30 cellular contexts compared by ENCODE assay signal in the genomic region with DNA sequence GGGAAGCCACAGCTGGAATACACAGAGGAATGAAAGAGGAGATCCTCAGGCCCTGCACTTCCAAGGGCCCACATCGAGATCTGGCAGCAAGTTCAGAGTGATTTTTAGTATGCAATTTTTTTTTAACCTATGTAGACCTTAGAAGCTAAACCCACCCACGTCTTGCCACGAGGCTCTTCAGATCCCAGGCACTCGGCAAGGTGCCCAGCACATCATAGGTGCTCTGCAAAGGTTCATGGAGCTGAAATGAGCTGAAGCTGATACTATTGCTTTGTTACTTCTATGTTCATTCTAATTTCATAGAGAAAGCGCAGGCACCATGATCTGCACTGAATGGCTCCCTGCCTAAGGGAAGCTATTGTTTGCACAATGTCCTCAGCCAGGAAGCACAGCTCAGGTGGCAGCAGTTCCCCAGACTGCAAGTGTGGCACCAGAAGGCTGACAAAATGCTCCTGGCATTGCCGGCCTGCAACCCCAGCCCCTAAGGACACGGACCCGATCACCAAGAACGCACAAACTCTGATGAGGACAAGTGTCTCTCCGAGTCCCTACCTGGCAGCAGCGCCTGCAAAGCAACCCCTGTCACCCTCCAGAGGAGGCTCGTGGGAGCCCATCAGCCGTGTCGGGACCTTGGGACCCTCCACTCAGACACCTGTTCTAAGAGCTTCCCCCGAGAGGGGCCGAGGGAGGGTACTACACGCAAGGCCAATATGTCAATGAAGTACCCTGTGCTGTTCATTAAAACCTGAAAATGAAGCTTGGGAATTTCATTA.
A peak's percentile ranks its signal among the peaks of the same experiment; 100 is the strongest.
DNase-seq lines count a peak whose midpoint lies in the region; ATAC-seq, FAIRE-seq and TF ChIP-seq lines count a peak whose summit lies in the region.
"Had no signal": no experiment of that assay in that cellular context is flagged by ENCODE, and none has a peak within 500 bp of the region (broad histone marks: within the 10 kb centered on the region; RNA-seq: fewer than 3 reads in every experiment).

No MANE protein-coding gene starts in this region.

- H3K36me3 ChIP-seq in right lobe of liver: no peaks in the 10 kb centered on the region
- H3K36me3 ChIP-seq in HepG2 (replicated peaks in 1 of 2; ENCODE audit: control insufficient read depth in 1 of 2, insufficient read depth in 2 of 2, low read length in 2 of 2): no peaks in the 10 kb centered on the region
- H3K36me3 ChIP-seq in hepatocyte (replicated peaks; ENCODE audit: insufficient read depth, low read depth): no peaks in the 10 kb centered on the region
- H3K36me3 ChIP-seq: left ventricle myocardium inferior, right atrium auricular region, upper lobe of left lung, WERI-Rb-1 had no signal

- H3K9ac ChIP-seq in HepG2 (ENCODE audit: insufficient read depth, low read depth, low read length): no peak overlapping the region

- BruUV-seq in HepG2 (replicated peaks; lab: Mats Ljungman, UMichigan): no TSS peak

- H3K4me3 ChIP-seq in right lobe of liver (no peak overlapping the region), HepG2 (replicated peaks in 1 of 3; ENCODE audit: insufficient read depth in 1 of 3, low read depth in 2 of 3, low read length in 3 of 3) (no peak overlapping the region), LNCaP clone FGC (ENCODE audit: low read depth, low read length) (no peak overlapping the region), hepatocyte (no peak overlapping the region)
- H3K4me3 ChIP-seq: left ventricle myocardium inferior, right atrium auricular region, upper lobe of left lung had no signal

- no peak for ATAC-seq in right lobe of liver
- no peak for ATAC-seq in HepG2
- ATAC-seq in GM18909 (IDR thresholded peaks at IDR 0.05; ENCODE audit: poor library complexity, unreplicated experiment): no peak
- ATAC-seq: activated T-cell treated with anti-CD3 and anti-CD28 coated beads, Interleukin-2, amount 50 U/mL, for 72 hours; naive thymus-derived CD4-positive, alpha-beta T cell; stimulated activated effector memory CD8-positive, alpha-beta T cell treated with anti-CD3 and anti-CD28 coated beads, Interleukin-12 subunit alpha, Interleukin-12 subunit beta, amount 100 ng/mL, for 72 hours had no signal

- no peak for TF ChIP-seq RAD21 in HepG2 (CRISPR knock-in tag; IDR thresholded peaks at IDR 0.05)

- H3K79me2 ChIP-seq in HepG2 (ENCODE audit: insufficient read depth, low read length) (no peaks in the 10 kb centered on the region), hepatocyte (no peaks in the 10 kb centered on the region)

- H3K4me1 ChIP-seq in right lobe of liver: no peaks in the 10 kb centered on the region
- no peaks in the 10 kb centered on the region for H3K4me1 ChIP-seq in HepG2 (ENCODE audit: insufficient read depth, low read length)
- H3K4me1 ChIP-seq in hepatocyte (ENCODE audit: insufficient read depth): peaks cover 20% of the 10 kb centered on the region
- H3K4me1 ChIP-seq: left ventricle myocardium inferior, upper lobe of left lung had no signal

- no peak for TF ChIP-seq CTCF in right lobe of liver (IDR thresholded peaks at IDR 0.05)
- TF ChIP-seq CTCF in HepG2 (CRISPR knock-in tag; IDR thresholded peaks at IDR 0.05): no peak
- TF ChIP-seq CTCF in LNCaP clone FGC (IDR thresholded peaks at IDR 0.05; ENCODE audit: control insufficient read depth, extremely low read depth, insufficient read depth): no peak
- TF ChIP-seq CTCF in hepatocyte (IDR thresholded peaks at IDR 0.05; ENCODE audit: poor library complexity): no peak

- H3K27ac ChIP-seq in right lobe of liver: no peak overlapping the region
- no peak overlapping the region for H3K27ac ChIP-seq in HepG2 (ENCODE audit: extremely low read length, insufficient read depth, low read length)
- peak overlapping the region; percentile 86 for H3K27ac ChIP-seq in hepatocyte
- H3K27ac ChIP-seq: left ventricle myocardium inferior, right atrium auricular region, upper lobe of left lung, WERI-Rb-1 had no signal

- TF ChIP-seq POLR2A in right lobe of liver (IDR thresholded peaks at IDR 0.05) (no peak), HepG2 (IDR thresholded peaks at IDR 0.05; ENCODE audit: insufficient read depth in 1 of 2, low read depth in 2 of 2, low read length in 2 of 2) (no peak)

- in situ Hi-C loops in HepG2 (cut with HindIII; ENCODE audit: extremely low pct_ligation_motif_present, low pct_unique_long_range_greater_than_20kb): no loop called here

- H2AFZ ChIP-seq in HepG2 (ENCODE audit: low read length) (no peak overlapping the region), hepatocyte (no peak overlapping the region)

- H3K9me3 ChIP-seq in right lobe of liver (no peaks in the 10 kb centered on the region), HepG2 (ENCODE audit: low read length) (no peaks in the 10 kb centered on the region), hepatocyte (ENCODE audit: low read depth) (no peaks in the 10 kb centered on the region)
- H3K9me3 ChIP-seq: left ventricle myocardium inferior, right atrium auricular region, upper lobe of left lung had no signal

- no peak overlapping the region for H3K4me2 ChIP-seq in HepG2 (ENCODE audit: low read depth, low read length)
- H3K4me2 ChIP-seq in hepatocyte: no peak overlapping the region

- CTCF ChIA-PET in HepG2 (lab: Yijun Ruan, JAX; ENCODE audit: low intra/inter-chr PET ratio, low total read pairs): no interaction called here

- no peaks in the 10 kb centered on the region for H3K27me3 ChIP-seq in right lobe of liver
- peaks cover 4 to 35% of the 10 kb centered on the region in 2 experiments; a peak in 4 of 5 replicates for H3K27me3 ChIP-seq in HepG2 (ENCODE audit: control insufficient read depth in 1 of 2, insufficient read depth in 2 of 2, low read length in 2 of 2)
- no peaks in the 10 kb centered on the region for H3K27me3 ChIP-seq in hepatocyte
- H3K27me3 ChIP-seq: right atrium auricular region, upper lobe of left lung had no signal

- WGBS in right lobe of liver (ENCODE audit: insufficient coverage, low coverage, low lambda C conversion rate, missing lambda C conversion rate): 25% methylated on average over 2 of the region's 17 CpGs
- WGBS in HepG2 (ENCODE audit: low lambda C conversion rate): 7% methylated on average over 13 of the region's 17 CpGs
- WGBS in hepatocyte (ENCODE audit: low lambda C conversion rate, missing lambda C conversion rate): 85% methylated on average over 17 of the region's 17 CpGs

- H3K9me2 ChIP-seq in hepatocyte (replicated peaks; ENCODE audit: insufficient read depth): no peaks in the 10 kb centered on the region

- H4K20me1 ChIP-seq in HepG2 (ENCODE audit: insufficient read depth, low read length): no peaks in the 10 kb centered on the region
- no peaks in the 10 kb centered on the region for H4K20me1 ChIP-seq in hepatocyte (ENCODE audit: insufficient read depth, poor library complexity, severe bottlenecking)

- TF ChIP-seq EP300 in HepG2 (IDR thresholded peaks at IDR 0.05; ENCODE audit: low read depth in 2 of 2, low read length in 2 of 2): no peak
- TF ChIP-seq EP300 in HepG2 (CRISPR knock-in tag; IDR thresholded peaks at IDR 0.05; ENCODE audit: borderline replicate concordance): no peak

- DNase-seq in right lobe of liver (peak in 2 of 3 donors; percentile 6 to 24), HepG2 (ENCODE audit: low spot score) (no peak), LNCaP clone FGC (ENCODE audit: low read depth) (peak; percentile 34), hepatocyte (ENCODE audit: low spot score) (no peak), activated gamma-delta T cell treated with Interleukin-2 at 50 U/mL for 16 hours (no peak)
- DNase-seq in activated CD4-positive, alpha-beta T cell treated with anti-CD3 and anti-CD28 coated beads for 4 hours: no peak
- DNase-seq: activated CD4-positive, alpha-beta T cell treated with anti-CD3 and anti-CD28 coated beads, Interleukin-2, amount 50 U/mL, for 1 hour; activated naive CD4-positive, alpha-beta T cell treated with anti-CD3 and anti-CD28 coated beads, Interleukin-2, amount 10 ng/mL, durations not matched to agents 7 days and 5 days; activated T-cell treated with anti-CD3 and anti-CD28 coated beads, Interleukin-2, amount 50 U/mL, for 72 hours; amygdala; CD4-positive, CD25-positive, alpha-beta regulatory T cell; effector CD4-positive, alpha-beta T cell; left ventricle myocardium inferior; midbrain; naive thymus-derived CD4-positive, alpha-beta T cell; NCI-H2081; NCI-H526; SIG-M5; stimulated activated CD4-positive, alpha-beta T cell treated with anti-CD3 and anti-CD28 coated beads, Interleukin-4, amount 100 ng/mL, for 1 hour; substantia nigra; SW 1271; T-helper 9 cell; WERI-Rb-1 had no signal

- intact Hi-C loops in right lobe of liver (cut with DNase I): no loop called here
- intact Hi-C loops in HepG2 (cut with micrococcal nuclease; ENCODE audit: unreplicated experiment): no loop called here

- no peak for FAIRE-seq in HepG2 (lab: Jason Lieb, UNC)
- FAIRE-seq: colon, D721Med, H54 had no signal

- POLR2A ChIA-PET in HepG2 (lab: Yijun Ruan, JAX): no interaction called here

TF ChIP-seq in HepG2, 621 proteins besides CTCF, POLR2A, EP300 and RAD21:
- TF ChIP-seq ZNF20 (CRISPR knock-in tag; IDR thresholded peaks at IDR 0.05): no peak
- TF ChIP-seq, protein P1, sequence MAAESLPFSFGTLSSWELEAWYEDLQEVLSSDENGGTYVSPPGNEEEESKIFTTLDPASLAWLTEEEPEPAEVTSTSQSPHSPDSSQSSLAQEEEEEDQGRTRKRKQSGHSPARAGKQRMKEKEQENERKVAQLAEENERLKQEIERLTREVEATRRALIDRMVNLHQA (CRISPR knock-in tag; IDR thresholded peaks at IDR 0.05): no peak
- no peak for TF ChIP-seq FOXM1 (CRISPR knock-in tag; IDR thresholded peaks at IDR 0.05)
- no peak for TF ChIP-seq KDM1A (CRISPR knock-in tag; IDR thresholded peaks at IDR 0.05)
- TF ChIP-seq ZNF446 (CRISPR knock-in tag; IDR thresholded peaks at IDR 0.05): no peak
TF ChIP-seq in HepG2: peak in this region for 0.

Comparison
In these comparisons a context has a peak if more than half of its experiments do, and no peak if none do; other contexts are left out.
1. DNase-seq: peak in right lobe of liver (2 of 3) and LNCaP clone FGC (single experiment); none in HepG2 (single experiment), hepatocyte (single experiment), activated gamma-delta T cell treated with Interleukin-2 at 50 U/mL for 16 hours (single experiment) and activated CD4-positive, alpha-beta T cell treated with anti-CD3 and anti-CD28 coated beads for 4 hours (0 of 2).